12 cellular contexts compared by ENCODE assay signal in the genomic region with DNA sequence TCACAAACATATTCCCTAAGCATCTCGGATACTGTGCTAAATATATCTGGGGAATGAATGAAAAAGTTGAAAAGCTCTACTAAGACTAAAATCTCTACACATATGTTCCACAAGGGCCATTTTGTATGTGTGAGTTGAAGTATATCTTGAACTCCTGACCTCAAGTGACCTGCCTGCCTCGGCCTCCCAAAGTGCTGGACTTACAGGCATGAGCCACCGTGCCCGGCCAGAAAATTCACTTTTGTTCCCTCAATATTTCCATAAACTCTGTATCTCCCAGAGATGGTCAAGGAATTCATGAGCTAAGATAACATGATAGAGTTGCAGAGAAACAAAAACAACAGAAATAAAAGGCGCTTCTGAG. TPM values are rescaled to one million over a fixed set of nuclear protein-coding genes. Genes with fewer than 3 reads are reported as not detected.
DNase-seq lines count a peak whose midpoint lies in the region; ATAC-seq, FAIRE-seq and TF ChIP-seq lines count a peak whose summit lies in the region.
"Had no signal": no experiment of that assay in that cellular context is flagged by ENCODE, and none has a peak within 500 bp of the region (broad histone marks: within the 10 kb centered on the region; RNA-seq: fewer than 3 reads in every experiment).

No MANE protein-coding gene starts in this region.

- H3K9me3 Mint-ChIP-seq in GM23338, result peaks cover 9% of the 10 kb centered on the region; the same call in 1 of the 3 replicates
- H3K9me3 Mint-ChIP-seq in activated CD4-positive, alpha-beta memory T cell treated with anti-CD3 and anti-CD28 coated beads for 36 hours, result no peaks in the 10 kb centered on the region

- no peaks in the 10 kb centered on the region for H3K9me2 ChIP-seq in GM23338 (ENCODE audit: insufficient read depth)

- H3K36me3 ChIP-seq in A673 (ENCODE audit: insufficient read depth, low read length, poor library complexity, severe bottlenecking) (peaks cover 18% of the 10 kb centered on the region), GM23338 (ENCODE audit: insufficient read depth) (peaks cover 6% of the 10 kb centered on the region), keratinocyte (ENCODE audit: control insufficient read depth in 2 of 2, extremely low read depth in 1 of 2, insufficient read depth in 2 of 2, low read length in 2 of 2) (peaks cover 0 to 20% of the 10 kb centered on the region in 2 experiments), ascending aorta (no peaks in the 10 kb centered on the region)
- H3K36me3 ChIP-seq: gastroesophageal sphincter, Peyer's patch, suprapubic skin had no signal

- CTCF ChIA-PET in A673 (lab: Charles Lee), result interaction anchor here (0.7 kb wide), 1 partner anchor 264 kb away, joined by 4 read pairs; no protein-coding TSS in a partner anchor
- CTCF ChIA-PET in activated CD4-positive, alpha-beta memory T cell treated with anti-CD3 and anti-CD28 coated beads for 36 hours (lab: Charles Lee), result interaction anchor here (0.7 to 0.9 kb wide), 3 partner anchors 27 to 79 kb away, joined by 3 to 6 read pairs (median 4); no protein-coding TSS in a partner anchor

- intact Hi-C loops in A673 (cut with micrococcal nuclease; ENCODE audit: unreplicated experiment) (no loop called here), ascending aorta (cut with DNase I) (loop anchor here (10.0 kb wide), 1 partner anchor 549 kb away; a partner anchor contains a TSS)
- intact Hi-C loops in activated CD4-positive, alpha-beta memory T cell treated with anti-CD3 and anti-CD28 coated beads for 36 hours (cut with micrococcal nuclease), result loop anchor here (10.0 kb wide), 1 partner anchor 481 kb away; a partner anchor contains a TSS

- POLR2A ChIA-PET in A673 (lab: Charles Lee; ENCODE audit: low non-redundant PET), result interaction anchor here (0.7 kb wide), 1 partner anchor 132 kb away, joined by 11 read pairs; a partner anchor contains a TSS
- POLR2A ChIA-PET in activated CD4-positive, alpha-beta memory T cell treated with anti-CD3 and anti-CD28 coated beads for 36 hours (lab: Charles Lee), result interaction anchor here (0.6 to 6.0 kb wide), 4 partner anchors 10 to 194 kb away, joined by 3 to 36 read pairs (median 3); a partner anchor contains a TSS

- H4K20me1 ChIP-seq in GM23338 (replicated peaks; ENCODE audit: insufficient read depth) (peaks cover 22% of the 10 kb centered on the region), keratinocyte (ENCODE audit: control insufficient read depth, extremely low read depth, insufficient read depth, low read length) (peaks cover 22% of the 10 kb centered on the region)

- FAIRE-seq in keratinocyte (lab: Jason Lieb, UNC), result no peak

- no peak for DNase-seq in A673 (ENCODE audit: low spot score)
- no peak for DNase-seq in GM23338 (ENCODE audit: low spot score)
- DNase-seq in activated CD4-positive, alpha-beta memory T cell treated with anti-CD3 and anti-CD28 coated beads for 36 hours, result no peak
- no peak for DNase-seq in keratinocyte (ENCODE audit: low read depth, low spot score)
- no peak for DNase-seq in NCI-H2171 treated with DMSO at 0.1 percent for 48 hours (lab: John Stamatoyannopoulos, UW)
- DNase-seq in DMS53 (lab: John Stamatoyannopoulos, UW), result no peak
- DNase-seq in ascending aorta (ENCODE audit: low spot score in 2 of 2), result no peak
- DNase-seq in HuH-7.5 (ENCODE audit: low spot score), result no peak
- DNase-seq: NCI-H1105 treated with DMSO at 0.1 percent for 48 hours, Peyer's patch had no signal

- H3K79me2 ChIP-seq in GM23338 (replicated peaks; ENCODE audit: insufficient read depth) (peaks cover 42% of the 10 kb centered on the region), keratinocyte (ENCODE audit: control insufficient read depth, insufficient read depth, low read length) (peaks cover 36% of the 10 kb centered on the region)

- no TSS peak for BruUV-seq in A673 (replicated peaks; lab: Mats Ljungman, UMichigan)

- H3K4me1 Mint-ChIP-seq in GM23338, result peaks cover 13% of the 10 kb centered on the region; the same call in 2 of the 3 replicates
- peaks cover 40% of the 10 kb centered on the region for H3K4me1 Mint-ChIP-seq in activated CD4-positive, alpha-beta memory T cell treated with anti-CD3 and anti-CD28 coated beads for 36 hours (ENCODE audit: low read depth)

- H3K9me3 ChIP-seq in A673 (ENCODE audit: low read depth, low read length, poor library complexity, severe bottlenecking), result no peaks in the 10 kb centered on the region
- no peaks in the 10 kb centered on the region for H3K9me3 ChIP-seq in keratinocyte (ENCODE audit: control insufficient read depth, low read depth, low read length)
- no peaks in the 10 kb centered on the region for H3K9me3 ChIP-seq in ascending aorta
- H3K9me3 ChIP-seq: gastroesophageal sphincter, Peyer's patch, suprapubic skin had no signal

- H3K27ac ChIP-seq in A673 (ENCODE audit: low read depth, low read length, poor library complexity, severe bottlenecking), result no peak overlapping the region
- H3K27ac ChIP-seq in GM23338 (ENCODE audit: low read depth), result no peak overlapping the region
- peak overlapping the region; percentile 99 for H3K27ac ChIP-seq in keratinocyte (ENCODE audit: control insufficient read depth, insufficient read depth, low read length)
- H3K27ac ChIP-seq in ascending aorta, result peak overlapping the region in 1 of 2 donors; percentile 14

- peak overlapping the region; percentile 97 for H3K4me2 ChIP-seq in GM23338
- peak overlapping the region; percentile 90 for H3K4me2 ChIP-seq in keratinocyte (ENCODE audit: control insufficient read depth, extremely low read depth, insufficient read depth, low read depth, low read length)

- TF ChIP-seq CTCF in A673 (conservative IDR thresholded peaks at IDR 0.05; ENCODE audit: low read depth, low read length) (no peak), GM23338 (conservative IDR thresholded peaks at IDR 0.05; ENCODE audit: low read depth in 2 of 2) (no peak), keratinocyte (optimal IDR thresholded peaks at IDR 0.05 in 1 of 3, IDR thresholded peaks at IDR 0.05 in 1 of 3, conservative IDR thresholded peaks at IDR 0.05 in 1 of 3; ENCODE audit: extremely low read depth in 1 of 3, insufficient read depth in 2 of 3, low read length in 3 of 3) (no peak), ascending aorta (IDR thresholded peaks at IDR 0.05) (no peak)

- dilution Hi-C loops in keratinocyte (cut with MboI; ENCODE audit: extremely low pct_ligation_motif_present, low sequenced_read_pairs), result no loop called here

- H3K4me3 ChIP-seq in A673 (ENCODE audit: low read depth, low read length, poor library complexity, severe bottlenecking) (peak overlapping the region; percentile 81), GM23338 (peak overlapping the region; percentile 99), keratinocyte (ENCODE audit: control insufficient read depth in 2 of 3, extremely low read depth in 1 of 3, insufficient read depth in 2 of 3, low read depth in 1 of 3, low read length in 3 of 3) (peak overlapping the region in 2 of 3 experiments; percentile 18 to 59), ascending aorta (peak overlapping the region in 1 of 2 donors; percentile 85)

- ATAC-seq in GM23338, result no peak
- ATAC-seq: gastroesophageal sphincter had no signal

- H3K9ac ChIP-seq in keratinocyte (ENCODE audit: control insufficient read depth, extremely low read depth, insufficient read depth, low read length), result no peak overlapping the region

- peaks cover 24% of the 10 kb centered on the region for H3K4me1 ChIP-seq in A673 (ENCODE audit: insufficient read depth, low read length, poor library complexity, severe bottlenecking)
- H3K4me1 ChIP-seq in GM23338 (ENCODE audit: insufficient read depth), result peaks cover 10% of the 10 kb centered on the region; the same call in 1 of the 2 replicates
- H3K4me1 ChIP-seq in keratinocyte (ENCODE audit: control insufficient read depth, extremely low read depth, insufficient read depth, low read length), result peaks cover 55% of the 10 kb centered on the region
- H3K4me1 ChIP-seq in ascending aorta, result peaks cover 5 to 35% of the 10 kb centered on the region in 2 donors

- H2AFZ ChIP-seq in GM23338 (no peak overlapping the region), keratinocyte (ENCODE audit: control insufficient read depth, low read length) (no peak overlapping the region)

- peaks cover 8% of the 10 kb centered on the region; the same call in 1 of the 2 replicates for H3F3A ChIP-seq in GM23338 (replicated peaks; ENCODE audit: low read depth)

- H3K9me1 ChIP-seq in keratinocyte (ENCODE audit: control insufficient read depth, extremely low read depth, insufficient read depth, low read length), result no peaks in the 10 kb centered on the region

- no peak overlapping the region for H3K27ac Mint-ChIP-seq in GM23338
- H3K27ac Mint-ChIP-seq in activated CD4-positive, alpha-beta memory T cell treated with anti-CD3 and anti-CD28 coated beads for 36 hours, result no peak overlapping the region

- no peaks in the 10 kb centered on the region for H3K27me3 ChIP-seq in A673 (replicated peaks; ENCODE audit: insufficient read depth, low read depth, low read length, poor library complexity)
- peaks cover 6% of the 10 kb centered on the region; the same call in 1 of the 2 replicates for H3K27me3 ChIP-seq in GM23338 (ENCODE audit: insufficient read depth)
- no peaks in the 10 kb centered on the region for H3K27me3 ChIP-seq in keratinocyte (ENCODE audit: control insufficient read depth, extremely low read depth, insufficient read depth, low read length)
- no peaks in the 10 kb centered on the region for H3K27me3 ChIP-seq in ascending aorta
- H3K27me3 ChIP-seq: gastroesophageal sphincter, Peyer's patch, suprapubic skin had no signal

- H3K4me3 Mint-ChIP-seq in GM23338, result peak overlapping the region; percentile 91
- peak overlapping the region; percentile 91 for H3K4me3 Mint-ChIP-seq in activated CD4-positive, alpha-beta memory T cell treated with anti-CD3 and anti-CD28 coated beads for 36 hours

- H3K27me3 Mint-ChIP-seq in GM23338 (ENCODE audit: insufficient read depth, low read depth, poor library complexity), result peaks cover 15% of the 10 kb centered on the region
- H3K27me3 Mint-ChIP-seq in activated CD4-positive, alpha-beta memory T cell treated with anti-CD3 and anti-CD28 coated beads for 36 hours, result no peaks in the 10 kb centered on the region

- peaks cover 32% of the 10 kb centered on the region for H3K36me3 Mint-ChIP-seq in GM23338 (ENCODE audit: low read depth)
- peaks cover 23% of the 10 kb centered on the region for H3K36me3 Mint-ChIP-seq in activated CD4-positive, alpha-beta memory T cell treated with anti-CD3 and anti-CD28 coated beads for 36 hours

RNA-seq across cellular contexts. Expression of a gene that starts 1.5 kb away (rescaled TPM):
- 510 and 622 TPM in 2 replicates for total RNA-seq in A673 (2021)
- total RNA-seq in GM23338 (2014; rRNA removed; shearing (Covaris generic)), result 608 and 728 TPM in 2 replicates
- polyA plus RNA-seq in GM23338 (2016; fragmentation: Nextera tagmentation; extraction: Ambion mirVana), result 187 and 191 TPM in 2 replicates
- total RNA-seq in activated CD4-positive, alpha-beta memory T cell treated with anti-CD3 and anti-CD28 coated beads for 36 hours, result 100 to 1,000 TPM; 353 to 360 TPM
- polyA plus RNA-seq in keratinocyte, result 1,709 to 2,744 TPM (median 1,922 TPM) in 3 replicates
- 114 TPM for polyA plus RNA-seq in keratinocyte (2011; ENCODE audit: low read depth)
- polyA plus RNA-seq in keratinocyte (2011; cell fraction: cytosol; rRNA removed), result 1,615 and 1,811 TPM in 2 replicates
- 1,728 and 2,016 TPM in 2 replicates for polyA plus RNA-seq in keratinocyte (2011; cell fraction: nucleus; rRNA removed)
- polyA plus RNA-seq in keratinocyte (2012; ENCODE audit: low replicate concordance), result 503 and 904 TPM in 2 replicates
- polyA minus RNA-seq in keratinocyte, result 2,940 to 3,265 TPM (median 3,131 TPM) in 3 replicates
- 727 TPM for polyA minus RNA-seq in keratinocyte (2011; cell fraction: cytosol; rRNA and poly(A)+ RNA removed)
- polyA minus RNA-seq in keratinocyte (2011; cell fraction: nucleus; rRNA and poly(A)+ RNA removed), result 648 and 768 TPM in 2 replicates
- total RNA-seq in ascending aorta, result 370 TPM

RNA-seq across cellular contexts. Expression of a gene that starts 31.6 kb away (rescaled TPM):
- not detected in 2 replicates for total RNA-seq in A673 (2021)
- total RNA-seq in GM23338 (2014; rRNA removed; shearing (Covaris generic)), result 0.24 and 0.62 TPM in 2 replicates
- 0.36 and 0.43 TPM in 2 replicates for polyA plus RNA-seq in GM23338 (2016; fragmentation: Nextera tagmentation; extraction: Ambion mirVana)
- not detected for total RNA-seq in activated CD4-positive, alpha-beta memory T cell treated with anti-CD3 and anti-CD28 coated beads for 36 hours
- polyA plus RNA-seq in keratinocyte, result 0.05 to 0.11 TPM (median 0.08 TPM) in 3 replicates
- not detected for polyA plus RNA-seq in keratinocyte (2011; ENCODE audit: low read depth)
- polyA plus RNA-seq in keratinocyte (2011; cell fraction: cytosol; rRNA removed), result not detected in 2 replicates
- polyA plus RNA-seq in keratinocyte (2011; cell fraction: nucleus; rRNA removed), result 0.10 TPM in 1 of 2 replicates, not detected in the other
- not detected in 2 replicates for polyA plus RNA-seq in keratinocyte (2012; ENCODE audit: low replicate concordance)
- not detected in 3 replicates for polyA minus RNA-seq in keratinocyte
- not detected for polyA minus RNA-seq in keratinocyte (2011; cell fraction: cytosol; rRNA and poly(A)+ RNA removed)
- polyA minus RNA-seq in keratinocyte (2011; cell fraction: nucleus; rRNA and poly(A)+ RNA removed), result not detected in 2 replicates
- total RNA-seq in ascending aorta, result not detected

RNA-seq across cellular contexts. Expression of a gene that starts 59.7 kb away (rescaled TPM):
- total RNA-seq in A673 (2021) (121 and 124 TPM in 2 replicates), ascending aorta (not detected)
- 27.6 and 46.4 TPM in 2 replicates for total RNA-seq in GM23338 (2014; rRNA removed; shearing (Covaris generic))
- polyA plus RNA-seq in GM23338 (2016; fragmentation: Nextera tagmentation; extraction: Ambion mirVana) (44.7 and 47.5 TPM in 2 replicates), keratinocyte (1.7 to 14.1 TPM (median 12.7 TPM) in 3 replicates)
- total RNA-seq in activated CD4-positive, alpha-beta memory T cell treated with anti-CD3 and anti-CD28 coated beads for 36 hours, result 10 to 100 TPM; 57.7 to 64.9 TPM
- polyA plus RNA-seq in keratinocyte (2011; ENCODE audit: low read depth), result not detected
- polyA plus RNA-seq in keratinocyte (2011; cell fraction: cytosol; rRNA removed), result 3.6 and 4.6 TPM in 2 replicates
- 5.6 and 6.0 TPM in 2 replicates for polyA plus RNA-seq in keratinocyte (2011; cell fraction: nucleus; rRNA removed)
- polyA plus RNA-seq in keratinocyte (2012; ENCODE audit: low replicate concordance), result 0.21 and 13.6 TPM in 2 replicates
- polyA minus RNA-seq in keratinocyte, result 1.7 to 20.5 TPM (median 5.5 TPM) in 3 replicates
- 4.0 TPM for polyA minus RNA-seq in keratinocyte (2011; cell fraction: cytosol; rRNA and poly(A)+ RNA removed)
- polyA minus RNA-seq in keratinocyte (2011; cell fraction: nucleus; rRNA and poly(A)+ RNA removed), result 1.8 and 4.6 TPM in 2 replicates

Comparison
In these comparisons a context has a peak if more than half of its experiments do, and no peak if none do; other contexts are left out.
1. RNA of a gene that starts 59.7 kb away (total RNA-seq): 121 to 124 TPM in A673, 57.7 to 64.9 TPM in activated CD4-positive, alpha-beta memory T cell treated with anti-CD3 and anti-CD28 coated beads for 36 hours and 27.6 to 46.4 TPM in GM23338; not detected in ascending aorta (single experiment); every median in the first group is over 10 times any median in the second.